ENCODE assay signal across 29 cellular contexts in genomic region chr4:5067908-5068307, GRCh38. TPM values are rescaled to one million over a fixed set of nuclear protein-coding genes. Genes with fewer than 3 reads are reported as not detected.
"Had no signal": no experiment of that assay in that cellular context is flagged by ENCODE, and none has a peak within 500 bp of the region (broad histone marks: within the 10 kb centered on the region; RNA-seq: fewer than 3 reads in every experiment).

No MANE protein-coding gene starts in this region.

- H3K4me1 ChIP-seq: neural progenitor cell, parathyroid adenoma, psoas muscle, spleen, suprapubic skin, testis, tibial artery, transverse colon, upper lobe of right lung, uterus had no signal

- DNase-seq: natural killer cell; occipital lobe; ovary; posterior cingulate gyrus; psoas muscle; right cardiac atrium; spleen; stimulated activated CD4-positive, alpha-beta T cell treated with anti-CD3 and anti-CD28 coated beads, Interleukin-12 subunit alpha, Interleukin-12 subunit beta, amount 100 ng/mL, for 4 hours; stimulated activated CD4-positive, alpha-beta T cell treated with anti-CD3 and anti-CD28 coated beads, Interleukin-1b, Interleukin-23, amount 100 ng/mL, for 48 hours; stimulated activated CD4-positive, alpha-beta T cell treated with anti-CD3 and anti-CD28 coated beads, Interleukin-4, amount 100 ng/mL, for 1 hour; stimulated activated CD4-positive, alpha-beta T cell treated with anti-CD3 and anti-CD28 coated beads, Interleukin-4, amount 100 ng/mL, for 4 hours; stimulated activated CD8-positive, alpha-beta memory T cell treated with anti-CD3 and anti-CD28 coated beads, Interleukin-4, amount 100 ng/mL, for 48 hours; stimulated activated naive CD4-positive, alpha-beta T cell; stimulated activated naive CD8-positive, alpha-beta T cell treated with anti-CD3 and anti-CD28 coated beads, Interleukin-15, amount 100 ng/mL, for 72 hours; stimulated activated naive CD8-positive, alpha-beta T cell treated with anti-CD3 and anti-CD28 coated beads, Interleukin-15, Interleukin-2, amounts not matched to agents 100 U/mL and 50 U/mL, for 24 hours; substantia nigra; testis; tibial artery; transverse colon; upper lobe of right lung; uterus had no signal

- H3K79me2 ChIP-seq: parathyroid adenoma had no signal

- H3K9ac ChIP-seq: neural progenitor cell, parathyroid adenoma had no signal

- H3K36me3 ChIP-seq: neural progenitor cell, ovary, spleen, suprapubic skin, tibial artery, transverse colon, upper lobe of right lung, uterus had no signal

- H3K27me3 ChIP-seq: neural progenitor cell, ovary, suprapubic skin, testis, tibial artery, transverse colon, upper lobe of right lung, uterus had no signal

- H3K9me3 ChIP-seq: ovary, suprapubic skin, testis, tibial artery, transverse colon, upper lobe of right lung, uterus had no signal

- H3K27ac ChIP-seq: neural progenitor cell, ovary, parathyroid adenoma, psoas muscle, skin epidermis, spleen, suprapubic skin, testis, tibial artery, transverse colon, upper lobe of right lung, uterus had no signal

- H3K4me2 ChIP-seq: neural progenitor cell, smooth muscle cell had no signal

- H2AFZ ChIP-seq: neural progenitor cell, parathyroid adenoma had no signal

- ATAC-seq: natural killer cell; psoas muscle; right cardiac atrium; sciatic nerve; stimulated activated memory B cell treated with anti-CD40 and anti-IgM and Interleukin-4, amounts not matched to agents 10 μg/mL and 1 μg/mL and 100 μg/mL, for 72 hours; stimulated activated naive CD8-positive, alpha-beta T cell treated with anti-CD3 and anti-CD28 coated beads, Interleukin-15, amount 100 ng/mL, for 72 hours; stimulated activated naive CD8-positive, alpha-beta T cell treated with anti-CD3 and anti-CD28 coated beads, Interleukin-15, Interleukin-2, amounts not matched to agents 100 U/mL and 50 U/mL, for 24 hours; upper lobe of right lung had no signal

- H3K4me3 ChIP-seq: neural progenitor cell, ovary, psoas muscle, skin epidermis, smooth muscle cell, spleen, suprapubic skin, testis, tibial artery, transverse colon, upper lobe of right lung, uterus had no signal

RNA-seq across cellular contexts. Expression of gene CYTL1, which starts 48.6 kb away (rescaled TPM):
- polyA plus RNA-seq: neural cell had no signal
